ENCODE assay signal across 16 cellular contexts in genomic region chr1:243487649-243488227, GRCh38.
DNase-seq lines count a peak whose midpoint lies in the region; ATAC-seq and TF ChIP-seq lines count a peak whose summit lies in the region.
"Had no signal": no experiment of that assay in that cellular context is flagged by ENCODE, and none has a peak within 500 bp of the region (broad histone marks: within the 10 kb centered on the region; RNA-seq: fewer than 3 reads in every experiment).

No MANE protein-coding gene starts in this region.

- peaks cover 19% of the 10 kb centered on the region for H3K4me1 ChIP-seq in SJCRH30
- peaks cover 1 to 7% of the 10 kb centered on the region in 2 donors for H3K4me1 ChIP-seq in left lung
- peaks cover 4% of the 10 kb centered on the region for H3K4me1 ChIP-seq in upper lobe of right lung
- H3K4me1 ChIP-seq in transverse colon = peaks cover 0 to 5% (median 2%) of the 10 kb centered on the region in 4 donors

- peaks cover under 1% of the 10 kb centered on the region for H3K36me3 Mint-ChIP-seq in activated CD8-positive, alpha-beta memory T cell treated with anti-CD3 and anti-CD28 coated beads, Interleukin-2, amount 10 ng/mL, durations not matched to agents 7 days and 5 days
- H3K36me3 Mint-ChIP-seq: immature natural killer cell had no signal

- no peaks in the 10 kb centered on the region for H3K9me3 ChIP-seq in SJCRH30 (replicated peaks)
- H3K9me3 ChIP-seq in left lung = no peaks in the 10 kb centered on the region
- no peaks in the 10 kb centered on the region for H3K9me3 ChIP-seq in upper lobe of right lung
- H3K9me3 ChIP-seq in transverse colon = no peaks in the 10 kb centered on the region
- H3K9me3 ChIP-seq: right lobe of liver had no signal

- no peak for DNase-seq in activated CD8-positive, alpha-beta memory T cell treated with anti-CD3 and anti-CD28 coated beads, Interleukin-2, amount 10 ng/mL, durations not matched to agents 7 days and 5 days
- no peak for DNase-seq in activated CD8-positive, alpha-beta memory T cell treated with anti-CD3 and anti-CD28 coated beads for 24 hours
- DNase-seq in SJCRH30 (no peak), left lung (no peak), upper lobe of right lung (no peak), NOMO-1 treated with dmso at 0.1 percent for 144 hours (lab: John Stamatoyannopoulos, UW; ENCODE audit: unreplicated experiment) (no peak), transverse colon (no peak)
- DNase-seq: activated CD4-positive, alpha-beta T cell treated with anti-CD3 and anti-CD28 coated beads, Interleukin-2, amount 10 ng/mL, durations not matched to agents 7 days and 5 days; activated gamma-delta T cell treated with Interleukin-2 at 50 U/mL for 16 hours; DMS79 treated with DMSO at 0.1 percent for 48 hours; immature natural killer cell; NCI-H1436 treated with DMSO at 0.1 percent for 48 hours; right lobe of liver; SW 1271 had no signal

- ATAC-seq in activated CD8-positive, alpha-beta memory T cell treated with anti-CD3 and anti-CD28 coated beads, Interleukin-2, amount 10 ng/mL, durations not matched to agents 7 days and 5 days = peak; percentile 46
- peak; percentile 67 for ATAC-seq in left lung
- ATAC-seq in upper lobe of right lung = peak; percentile 50
- no peak for ATAC-seq in GM19328 (IDR thresholded peaks at IDR 0.05; ENCODE audit: unreplicated experiment)
- ATAC-seq: right lobe of liver had no signal

- H3K27me3 ChIP-seq in SJCRH30 (no peaks in the 10 kb centered on the region), left lung (peaks cover 0 to 7% of the 10 kb centered on the region in 2 donors), upper lobe of right lung (no peaks in the 10 kb centered on the region), transverse colon (no peaks in the 10 kb centered on the region)
- H3K27me3 ChIP-seq: right lobe of liver had no signal

- TF ChIP-seq EP300 in transverse colon (IDR thresholded peaks at IDR 0.05; ENCODE audit: low read depth) = no peak

- WGBS in transverse colon (ENCODE audit: low coverage in 1 of 2), 2 donors = 93% methylated on average over 32 of the region's 40 CpGs; no CpG with 5 or more reads in 1 of the 2 donors

- peaks cover 6% of the 10 kb centered on the region for H3K4me1 Mint-ChIP-seq in activated CD8-positive, alpha-beta memory T cell treated with anti-CD3 and anti-CD28 coated beads, Interleukin-2, amount 10 ng/mL, durations not matched to agents 7 days and 5 days

- TF ChIP-seq CTCF in left lung (IDR thresholded peaks at IDR 0.05) (no peak), upper lobe of right lung (IDR thresholded peaks at IDR 0.05) (no peak), transverse colon (IDR thresholded peaks at IDR 0.05) (no peak)

- H3K36me3 ChIP-seq in SJCRH30 = no peaks in the 10 kb centered on the region
- H3K36me3 ChIP-seq in left lung = peaks cover 0 to 17% of the 10 kb centered on the region in 2 donors
- H3K36me3 ChIP-seq in upper lobe of right lung = peaks cover 14% of the 10 kb centered on the region
- no peaks in the 10 kb centered on the region for H3K36me3 ChIP-seq in transverse colon
- H3K36me3 ChIP-seq: right lobe of liver had no signal

- no peaks in the 10 kb centered on the region for H3K9me3 Mint-ChIP-seq in activated CD8-positive, alpha-beta memory T cell treated with anti-CD3 and anti-CD28 coated beads, Interleukin-2, amount 10 ng/mL, durations not matched to agents 7 days and 5 days (ENCODE audit: low read depth)
- H3K9me3 Mint-ChIP-seq: activated CD4-positive, alpha-beta T cell treated with anti-CD3 and anti-CD28 coated beads, Interleukin-2, amount 10 ng/mL, durations not matched to agents 7 days and 5 days; IgD-negative memory B cell; immature natural killer cell had no signal

- no peaks in the 10 kb centered on the region for H3K27me3 Mint-ChIP-seq in activated CD8-positive, alpha-beta memory T cell treated with anti-CD3 and anti-CD28 coated beads, Interleukin-2, amount 10 ng/mL, durations not matched to agents 7 days and 5 days
- H3K27me3 Mint-ChIP-seq: activated CD4-positive, alpha-beta T cell treated with anti-CD3 and anti-CD28 coated beads, Interleukin-2, amount 10 ng/mL, durations not matched to agents 7 days and 5 days; IgD-negative memory B cell had no signal

- H3K4me3 ChIP-seq in SJCRH30 = no peak overlapping the region
- H3K4me3 ChIP-seq in left lung = peak overlapping the region in 1 of 2 donors; percentile 13
- no peak overlapping the region for H3K4me3 ChIP-seq in upper lobe of right lung
- H3K4me3 ChIP-seq in transverse colon = no peak overlapping the region

- in situ Hi-C loops in transverse colon (cut with MboI; ENCODE audit: low pct_ligation_motif_present in 1 of 4, low pct_unique_long_range_greater_than_20kb in 1 of 4, low sequenced_read_pairs in 3 of 4) = no loop called here

- no peak overlapping the region for H3K4me3 Mint-ChIP-seq in activated CD8-positive, alpha-beta memory T cell treated with anti-CD3 and anti-CD28 coated beads, Interleukin-2, amount 10 ng/mL, durations not matched to agents 7 days and 5 days
- H3K4me3 Mint-ChIP-seq: activated CD4-positive, alpha-beta T cell treated with anti-CD3 and anti-CD28 coated beads, Interleukin-2, amount 10 ng/mL, durations not matched to agents 7 days and 5 days; IgD-negative memory B cell had no signal

- intact Hi-C loops in left lung (cut with DNase I) = no loop called here
- intact Hi-C loops in upper lobe of right lung (cut with DNase I) = no loop called here
- intact Hi-C loops in transverse colon (cut with DNase I; ENCODE audit: low total_unique reads) = no loop called here

- no peak for TF ChIP-seq POLR2A in transverse colon (IDR thresholded peaks at IDR 0.05)

- H3K27ac ChIP-seq in SJCRH30 (peak overlapping the region; percentile 92), left lung (no peak overlapping the region), upper lobe of right lung (no peak overlapping the region), transverse colon (no peak overlapping the region)
- H3K27ac ChIP-seq: right lobe of liver had no signal

- no peak overlapping the region for H3K27ac Mint-ChIP-seq in activated CD8-positive, alpha-beta memory T cell treated with anti-CD3 and anti-CD28 coated beads, Interleukin-2, amount 10 ng/mL, durations not matched to agents 7 days and 5 days
- H3K27ac Mint-ChIP-seq: activated CD4-positive, alpha-beta T cell treated with anti-CD3 and anti-CD28 coated beads, Interleukin-2, amount 10 ng/mL, durations not matched to agents 7 days and 5 days; IgD-negative memory B cell; immature natural killer cell had no signal

- CTCF ChIA-PET in activated CD8-positive, alpha-beta memory T cell treated with anti-CD3 and anti-CD28 coated beads, Interleukin-2, amount 10 ng/mL, durations not matched to agents 7 days and 5 days (lab: Charles Lee) = no interaction called here
